In genomic region chr2:174341301-174341994, GRCh38 we compare ENCODE assay signal across 8 cellular contexts. TPM values are rescaled to one million over a fixed set of nuclear protein-coding genes. Genes with fewer than 3 reads are reported as not detected.
DNase-seq lines count a peak whose midpoint lies in the region; ATAC-seq lines count a peak whose summit lies in the region.

No MANE protein-coding gene starts in this region.

- DNase-seq in GDM1 (lab: John Stamatoyannopoulos, UW) (peak; percentile 76), NCI-H2196 (lab: John Stamatoyannopoulos, UW; ENCODE audit: unreplicated experiment) (peak; percentile 88), cerebellum (ENCODE audit: low spot score) (peak; percentile 86), kidney tubule cell (ENCODE audit: low spot score) (peak; percentile 83)
- DNase-seq in activated CD4-positive, alpha-beta T cell treated with anti-CD3 and anti-CD28 coated beads for 1 hour: peak; percentile 84
- DNase-seq in stimulated activated CD4-positive, alpha-beta T cell treated with anti-CD3 and anti-CD28 coated beads, Interleukin-2, amount 100 ng/mL, for 48 hours: peak; percentile 86 to 90

- ATAC-seq in HG02623 (IDR thresholded peaks at IDR 0.05; ENCODE audit: unreplicated experiment): peak; percentile 60
- ATAC-seq in HG03457 (IDR thresholded peaks at IDR 0.05; ENCODE audit: unreplicated experiment): no peak

RNA-seq across cellular contexts. Expression of gene SP9, which starts 6.7 kb away (rescaled TPM):
- 0.09 TPM for total RNA-seq in cerebellum

RNA-seq across cellular contexts. Expression of gene SCRN3, which starts 54.1 kb away (rescaled TPM):
- 46.0 TPM for total RNA-seq in cerebellum
